In genomic region chr3:10772230-10773161, GRCh38 we compare ENCODE assay signal across 9 cellular contexts. TPM values are rescaled to one million over a fixed set of nuclear protein-coding genes. Genes with fewer than 3 reads are reported as not detected.
DNase-seq lines count a peak whose midpoint lies in the region; ATAC-seq, FAIRE-seq and TF ChIP-seq lines count a peak whose summit lies in the region.
"Had no signal": no experiment of that assay in that cellular context is flagged by ENCODE, and none has a peak within 500 bp of the region (broad histone marks: within the 10 kb centered on the region; RNA-seq: fewer than 3 reads in every experiment).

No MANE protein-coding gene starts in this region.

- no peaks in the 10 kb centered on the region for H3K9me3 Mint-ChIP-seq in glutamatergic neuron (ENCODE audit: unreplicated experiment)
- peaks cover 5% of the 10 kb centered on the region for H3K9me3 Mint-ChIP-seq in CD8-positive, alpha-beta T cell
- H3K9me3 Mint-ChIP-seq in activated T-helper 17 cell treated with anti-CD3 and anti-CD28 coated beads, Interleukin-2, amount 50 U/mL, for 72 hours: no peaks in the 10 kb centered on the region

- H3K27me3 Mint-ChIP-seq in glutamatergic neuron (ENCODE audit: unreplicated experiment): peaks cover 3% of the 10 kb centered on the region
- H3K27me3 Mint-ChIP-seq in CD8-positive, alpha-beta T cell (ENCODE audit: low read depth): peaks cover 14% of the 10 kb centered on the region
- H3K27me3 Mint-ChIP-seq in activated T-helper 17 cell treated with anti-CD3 and anti-CD28 coated beads, Interleukin-2, amount 50 U/mL, for 72 hours: peaks cover 40% of the 10 kb centered on the region

- in situ Hi-C loops in GM23248 (cut with MboI): loop anchor here (25.0 kb wide), 1 partner anchor 565 kb away; no protein-coding TSS in a partner anchor

- no peak overlapping the region for H3K27ac ChIP-seq in GM23248
- H3K27ac ChIP-seq in SU-DHL-6 (ENCODE audit: low read depth, low read length): no peak overlapping the region
- H3K27ac ChIP-seq in CD8-positive, alpha-beta T cell (ENCODE audit: low read depth, low read length): no peak overlapping the region

- H3K9me2 ChIP-seq in GM23248 (ENCODE audit: insufficient read depth) (no peaks in the 10 kb centered on the region), SU-DHL-6 (replicated peaks; ENCODE audit: insufficient read depth, low read length) (no peaks in the 10 kb centered on the region)

- H3K4me3 ChIP-seq in BE2C (ENCODE audit: low read depth, low read length) (no peak overlapping the region), GM23248 (no peak overlapping the region), SU-DHL-6 (ENCODE audit: insufficient read depth, low read length, poor library complexity, severe bottlenecking) (no peak overlapping the region)
- no peak overlapping the region for H3K4me3 ChIP-seq in CD8-positive, alpha-beta T cell (ENCODE audit: low read depth, low read length)

- intact Hi-C loops in CD8-positive, alpha-beta T cell (cut with DNase I, micrococcal nuclease): no loop called here

- H3K4me2 ChIP-seq in GM23248 (ENCODE audit: unreplicated experiment) (no peak overlapping the region), SU-DHL-6 (ENCODE audit: low read depth, low read length, poor library complexity, severe bottlenecking) (no peak overlapping the region)

- TF ChIP-seq CTCF in BE2C (IDR thresholded peaks at IDR 0.05; ENCODE audit: low read depth, low read length) (peak; percentile 18; the same call in 1 of the 2 replicates), SU-DHL-6 (IDR thresholded peaks at IDR 0.05; ENCODE audit: insufficient read depth, low read length, poor library complexity, severe bottlenecking) (peak; percentile 61), glutamatergic neuron (IDR thresholded peaks at IDR 0.05; ENCODE audit: partially characterized antibody, unreplicated experiment) (no peak)
- TF ChIP-seq CTCF in CD8-positive, alpha-beta T cell (IDR thresholded peaks at IDR 0.05): no peak

- no peaks in the 10 kb centered on the region for H3K4me1 ChIP-seq in BE2C
- H3K4me1 ChIP-seq in GM23248 (ENCODE audit: insufficient read depth): no peaks in the 10 kb centered on the region
- H3K4me1 ChIP-seq in CD8-positive, alpha-beta T cell (ENCODE audit: insufficient read depth, low read length): no peaks in the 10 kb centered on the region

- H3K36me3 Mint-ChIP-seq in glutamatergic neuron (ENCODE audit: unreplicated experiment): no peaks in the 10 kb centered on the region
- H3K36me3 Mint-ChIP-seq in CD8-positive, alpha-beta T cell: no peaks in the 10 kb centered on the region
- no peaks in the 10 kb centered on the region for H3K36me3 Mint-ChIP-seq in activated T-helper 17 cell treated with anti-CD3 and anti-CD28 coated beads, Interleukin-2, amount 50 U/mL, for 72 hours (ENCODE audit: low read depth)

- H3K36me3 ChIP-seq in BE2C (no peaks in the 10 kb centered on the region), GM23248 (ENCODE audit: low read depth) (no peaks in the 10 kb centered on the region), SU-DHL-6 (ENCODE audit: low read length) (no peaks in the 10 kb centered on the region)
- no peaks in the 10 kb centered on the region for H3K36me3 ChIP-seq in CD8-positive, alpha-beta T cell (ENCODE audit: insufficient read depth, low read length)

- no peak for DNase-seq in BE2C
- peak; percentile 13 for DNase-seq in GM23248
- peak; percentile 30 for DNase-seq in glutamatergic neuron
- no peak for DNase-seq in RCC 7860 (ENCODE audit: low spot score)
- no peak for DNase-seq in CD8-positive, alpha-beta T cell
- no peak for DNase-seq in kidney glomerular epithelial cell (lab: John Stamatoyannopoulos, UW)

- no peak for FAIRE-seq in RCC 7860 (lab: Jason Lieb, UNC)
- FAIRE-seq: G401.6 had no signal

- CTCF ChIA-PET in CD8-positive, alpha-beta T cell (lab: Charles Lee): interaction anchor here (2.1 kb wide), 1 partner anchor 12 kb away, joined by 9 read pairs; no protein-coding TSS in a partner anchor

- H3K27me3 ChIP-seq in BE2C (no peaks in the 10 kb centered on the region), GM23248 (replicated peaks; ENCODE audit: insufficient read depth) (0 out of 2 replicates have a peak, but pooled peaks cover 3% of the 10 kb centered on the region), SU-DHL-6 (ENCODE audit: low read length) (no peaks in the 10 kb centered on the region)
- H3K27me3 ChIP-seq in CD8-positive, alpha-beta T cell (ENCODE audit: insufficient read depth, low read length): no peaks in the 10 kb centered on the region

- no peak overlapping the region for H2AFZ ChIP-seq in GM23248
- no peak overlapping the region for H2AFZ ChIP-seq in SU-DHL-6 (ENCODE audit: low read depth, low read length, severe bottlenecking)

- H3K9me3 ChIP-seq in BE2C: no peaks in the 10 kb centered on the region
- H3K9me3 ChIP-seq in GM23248 (ENCODE audit: low read depth): no peaks in the 10 kb centered on the region
- no peaks in the 10 kb centered on the region for H3K9me3 ChIP-seq in SU-DHL-6 (ENCODE audit: insufficient read depth, low read length)
- no peaks in the 10 kb centered on the region for H3K9me3 ChIP-seq in CD8-positive, alpha-beta T cell (ENCODE audit: low read length)

- H3F3A ChIP-seq in GM23248 (ENCODE audit: insufficient read depth): no peaks in the 10 kb centered on the region
- H3F3A ChIP-seq in SU-DHL-6 (ENCODE audit: insufficient read depth): no peaks in the 10 kb centered on the region

- no peak overlapping the region for H3K4me3 Mint-ChIP-seq in glutamatergic neuron (ENCODE audit: unreplicated experiment)
- no peak overlapping the region for H3K4me3 Mint-ChIP-seq in CD8-positive, alpha-beta T cell
- H3K4me3 Mint-ChIP-seq in activated T-helper 17 cell treated with anti-CD3 and anti-CD28 coated beads, Interleukin-2, amount 50 U/mL, for 72 hours: no peak overlapping the region

- no peak for ATAC-seq in CD8-positive, alpha-beta T cell
- no peak for ATAC-seq in activated T-helper 17 cell treated with anti-CD3 and anti-CD28 coated beads, Interleukin-2, amount 50 U/mL, for 72 hours (replicated peaks)

- POLR2A ChIA-PET in CD8-positive, alpha-beta T cell (lab: Charles Lee): no interaction called here

- H3K4me1 Mint-ChIP-seq in glutamatergic neuron (ENCODE audit: low read depth, unreplicated experiment): peaks cover 2% of the 10 kb centered on the region
- no peaks in the 10 kb centered on the region for H3K4me1 Mint-ChIP-seq in CD8-positive, alpha-beta T cell (ENCODE audit: low read depth)
- no peaks in the 10 kb centered on the region for H3K4me1 Mint-ChIP-seq in activated T-helper 17 cell treated with anti-CD3 and anti-CD28 coated beads, Interleukin-2, amount 50 U/mL, for 72 hours

- H3K79me2 ChIP-seq in GM23248 (ENCODE audit: insufficient read depth): no peaks in the 10 kb centered on the region
- no peaks in the 10 kb centered on the region for H3K79me2 ChIP-seq in SU-DHL-6 (ENCODE audit: insufficient read depth, low read length)

- H4K20me1 ChIP-seq in GM23248 (ENCODE audit: insufficient read depth) (no peaks in the 10 kb centered on the region), SU-DHL-6 (ENCODE audit: low read depth, low read length) (no peaks in the 10 kb centered on the region)

- WGBS in GM23248 (ENCODE audit: low coverage in 1 of 2, low lambda C conversion rate in 2 of 2, missing lambda C conversion rate in 2 of 2), 2 experiments: 27 to 32% methylated on average over 18 of the region's 18 CpGs

- H3K9ac ChIP-seq in GM23248 (no peak overlapping the region), SU-DHL-6 (ENCODE audit: low read length) (no peak overlapping the region)

- H3K27ac Mint-ChIP-seq in glutamatergic neuron (ENCODE audit: unreplicated experiment): no peak overlapping the region
- no peak overlapping the region for H3K27ac Mint-ChIP-seq in CD8-positive, alpha-beta T cell
- no peak overlapping the region for H3K27ac Mint-ChIP-seq in activated T-helper 17 cell treated with anti-CD3 and anti-CD28 coated beads, Interleukin-2, amount 50 U/mL, for 72 hours

RNA-seq across cellular contexts. Expression of gene SLC6A11, which starts 43.5 kb away (rescaled TPM):
- polyA plus RNA-seq in BE2C (2012; ENCODE audit: insufficient read depth, insufficient read length, low read depth): not detected
- total RNA-seq in GM23248 (2014; rRNA removed; shearing (Covaris generic)): not detected in 2 replicates
- polyA plus RNA-seq in GM23248 (2016; fragmentation: Nextera tagmentation; extraction: Ambion mirVana): not detected in 2 replicates
- total RNA-seq in glutamatergic neuron (ENCODE audit: unreplicated experiment): not detected
- total RNA-seq in CD8-positive, alpha-beta T cell: not detected
- total RNA-seq in activated T-helper 17 cell treated with anti-CD3 and anti-CD28 coated beads, Interleukin-2, amount 50 U/mL, for 72 hours: not detected

Comparison
In these comparisons a context has a peak if more than half of its experiments do, and no peak if none do; other contexts are left out.
1. DNase-seq: peak in GM23248 (single experiment) and glutamatergic neuron (single experiment); none in BE2C (single experiment), RCC 7860 (single experiment), CD8-positive, alpha-beta T cell (0 of 7) and kidney glomerular epithelial cell (single experiment).
2. CTCF ChIP-seq: peak in BE2C (single experiment) and SU-DHL-6 (single experiment); none in glutamatergic neuron (single experiment) and CD8-positive, alpha-beta T cell (single experiment).